Comparison of ENCODE assay signal across 15 cellular contexts in genomic region chr17:909642-910323, GRCh38.
DNase-seq lines count a peak whose midpoint lies in the region; ATAC-seq and TF ChIP-seq lines count a peak whose summit lies in the region.
"Had no signal": no experiment of that assay in that cellular context is flagged by ENCODE, and none has a peak within 500 bp of the region (broad histone marks: within the 10 kb centered on the region; RNA-seq: fewer than 3 reads in every experiment).

No MANE protein-coding gene starts in this region.

- H3K27me3 ChIP-seq in brain microvascular endothelial cell (replicated peaks) (no peaks in the 10 kb centered on the region), lower lobe of right lung (ENCODE audit: low read depth) (no peaks in the 10 kb centered on the region)

- in situ Hi-C loops in brain microvascular endothelial cell (cut with HindIII; ENCODE audit: low pct_ligation_motif_present, low sequenced_read_pairs), result no loop called here

- H3K4me1 ChIP-seq in lower lobe of right lung, result peaks cover 4% of the 10 kb centered on the region

- no peak for ATAC-seq in left ventricle myocardium superior
- ATAC-seq in Right ventricle myocardium inferior, result no peak
- peak; percentile 31 to 57 for ATAC-seq in lower lobe of right lung
- no peak for ATAC-seq in GM21515 (IDR thresholded peaks at IDR 0.05; ENCODE audit: unreplicated experiment)
- ATAC-seq: esophagus mucosa; naive thymus-derived CD8-positive, alpha-beta T cell had no signal

- intact Hi-C loops in left ventricle myocardium superior (cut with micrococcal nuclease), result no loop called here
- intact Hi-C loops in Right ventricle myocardium inferior (cut with DNase I), result no loop called here
- intact Hi-C loops in lower lobe of right lung (cut with DNase I), result no loop called here

- H3K27ac ChIP-seq in brain microvascular endothelial cell (peak overlapping the region; percentile 78), lower lobe of right lung (no peak overlapping the region)
- H3K27ac ChIP-seq: spleen had no signal

- no peak for TF ChIP-seq CTCF in brain microvascular endothelial cell (IDR thresholded peaks at IDR 0.05; ENCODE audit: low read depth, low read length, missing control alignments)
- TF ChIP-seq CTCF in lower lobe of right lung (IDR thresholded peaks at IDR 0.05), result no peak

- no peaks in the 10 kb centered on the region for H3K36me3 ChIP-seq in brain microvascular endothelial cell (replicated peaks)
- H3K36me3 ChIP-seq in lower lobe of right lung, result no peaks in the 10 kb centered on the region
- H3K36me3 ChIP-seq: spleen had no signal

- no peaks in the 10 kb centered on the region for H3K9me3 ChIP-seq in lower lobe of right lung
- H3K9me3 ChIP-seq: spleen had no signal

- H3K4me3 ChIP-seq in brain microvascular endothelial cell (ENCODE audit: low read depth, low read length), result no peak overlapping the region
- H3K4me3 ChIP-seq in lower lobe of right lung, result no peak overlapping the region
- H3K4me3 ChIP-seq: spleen had no signal

- DNase-seq in left ventricle myocardium superior (peak; percentile 35), Right ventricle myocardium inferior (ENCODE audit: missing footprints) (no peak), brain microvascular endothelial cell (peak; percentile 65), lower lobe of right lung (peak; percentile 33), SHP77 treated with DMSO at 0.1 percent for 48 hours (lab: John Stamatoyannopoulos, UW) (no peak), cerebellum (ENCODE audit: low spot score) (no peak)
- no peak for DNase-seq in effector CD8-positive, alpha-beta T cell (lab: John Stamatoyannopoulos, UW)
- DNase-seq: activated CD4-positive, alpha-beta T cell treated with anti-CD3 and anti-CD28 coated beads for 48 hours; central memory CD4-positive, alpha-beta T cell; KBM-7; naive thymus-derived CD8-positive, alpha-beta T cell; NCI-H2029 treated with DMSO at 0.1 percent for 48 hours; spleen had no signal

Comparison
In these comparisons a context has a peak if more than half of its experiments do, and no peak if none do; other contexts are left out.
1. DNase-seq: peak in left ventricle myocardium superior (single experiment), brain microvascular endothelial cell (single experiment) and lower lobe of right lung (single experiment); none in Right ventricle myocardium inferior (single experiment), effector CD8-positive, alpha-beta T cell (single experiment), SHP77 treated with DMSO at 0.1 percent for 48 hours (single experiment) and cerebellum (single experiment).
2. ATAC-seq: peak in lower lobe of right lung (2 of 2); none in left ventricle myocardium superior (single experiment), Right ventricle myocardium inferior (single experiment) and GM21515 (single experiment).